8 cellular contexts compared by ENCODE assay signal in the genomic region with DNA sequence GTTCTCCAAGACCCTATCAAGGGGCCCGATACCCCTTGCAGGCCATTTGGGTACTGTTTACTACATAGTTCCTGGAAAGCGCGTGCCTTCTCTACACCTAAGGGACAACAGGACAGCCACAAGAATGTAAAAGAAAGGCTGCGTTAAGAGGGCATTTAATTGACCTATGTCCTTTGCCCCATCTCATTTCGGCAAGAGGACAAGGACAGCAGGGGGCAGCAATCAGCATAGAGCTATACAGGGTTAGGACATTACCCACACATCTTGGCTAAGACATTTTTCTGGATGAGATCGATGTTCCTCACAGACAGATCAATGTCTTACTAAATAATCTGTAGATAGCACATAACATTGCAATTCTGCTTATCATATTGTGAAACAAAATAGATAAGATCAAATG. TPM values are rescaled to one million over a fixed set of nuclear protein-coding genes. Genes with fewer than 3 reads are reported as not detected.
DNase-seq lines count a peak whose midpoint lies in the region; ATAC-seq and TF ChIP-seq lines count a peak whose summit lies in the region.

No MANE protein-coding gene starts in this region.

- DNase-seq in Daoy (ENCODE audit: low read depth), result peak; percentile 17
- peak; percentile 53 for DNase-seq in KBM-7
- peak; percentile 72 for DNase-seq in activated CD4-positive, alpha-beta T cell treated with anti-CD3 and anti-CD28 coated beads for 36 hours
- DNase-seq in epithelial cell of esophagus (ENCODE audit: low read depth), result peak; percentile 49
- DNase-seq in stimulated activated CD4-positive, alpha-beta T cell treated with anti-CD3 and anti-CD28 coated beads, Interleukin-1b, Interleukin-23, amount 100 ng/mL, for 24 hours (ENCODE audit: low read depth in 4 of 4, low spot score in 1 of 4), result peak in 3 of 4 experiments; percentile 7 to 16 (median 14)
- no peak for DNase-seq in amniotic stem cell (lab: John Stamatoyannopoulos, UW)
- DNase-seq in C1 segment of cervical spinal cord (lab: John Stamatoyannopoulos, UW), result no peak

- H3K27me3 Mint-ChIP-seq in activated CD4-positive, alpha-beta T cell treated with anti-CD3 and anti-CD28 coated beads for 36 hours, result peaks cover 18% of the 10 kb centered on the region

- no peaks in the 10 kb centered on the region for H3K36me3 Mint-ChIP-seq in activated CD4-positive, alpha-beta T cell treated with anti-CD3 and anti-CD28 coated beads for 36 hours (ENCODE audit: low read depth)

- no peaks in the 10 kb centered on the region for H3K4me1 Mint-ChIP-seq in activated CD4-positive, alpha-beta T cell treated with anti-CD3 and anti-CD28 coated beads for 36 hours

- intact Hi-C loops in activated CD4-positive, alpha-beta T cell treated with anti-CD3 and anti-CD28 coated beads for 36 hours (cut with DNase I, micrococcal nuclease), result loop anchor here in 1 of 2 experiments (2.0 to 5.0 kb wide), 2 partner anchors 578 to 738 kb away; no protein-coding TSS in a partner anchor

- H3K4me3 Mint-ChIP-seq in activated CD4-positive, alpha-beta T cell treated with anti-CD3 and anti-CD28 coated beads for 36 hours, result no peak overlapping the region

- ATAC-seq in activated CD4-positive, alpha-beta T cell treated with anti-CD3 and anti-CD28 coated beads for 36 hours, result peak; percentile 55
- ATAC-seq in GM19035 (IDR thresholded peaks at IDR 0.05; ENCODE audit: unreplicated experiment), result no peak

- POLR2A ChIA-PET in activated CD4-positive, alpha-beta T cell treated with anti-CD3 and anti-CD28 coated beads for 36 hours (lab: Charles Lee), result interaction anchor here (0.6 kb wide), 1 partner anchor 599 kb away, joined by 3 read pairs; the partner anchor contains the start of gene POMP

- CTCF ChIA-PET in activated CD4-positive, alpha-beta T cell treated with anti-CD3 and anti-CD28 coated beads for 36 hours (lab: Charles Lee), result interaction anchor here (0.7 kb wide), 1 partner anchor 147 kb away, joined by 3 read pairs; no protein-coding TSS in a partner anchor

- no peaks in the 10 kb centered on the region for H3K9me3 Mint-ChIP-seq in activated CD4-positive, alpha-beta T cell treated with anti-CD3 and anti-CD28 coated beads for 36 hours (ENCODE audit: low read depth)

- peak; percentile 43 for TF ChIP-seq CTCF in epithelial cell of esophagus (IDR thresholded peaks at IDR 0.05; ENCODE audit: insufficient read depth, low read depth, low read length, missing control alignments)

- no peak overlapping the region for H3K4me3 ChIP-seq in epithelial cell of esophagus (ENCODE audit: low read length)

- H3K27ac Mint-ChIP-seq in activated CD4-positive, alpha-beta T cell treated with anti-CD3 and anti-CD28 coated beads for 36 hours, result no peak overlapping the region

- in situ Hi-C loops in KBM-7 (cut with MboI; ENCODE audit: low pct_unique_long_range_greater_than_20kb, low sequenced_read_pairs), result no loop called here

RNA-seq across cellular contexts. Expression of gene FLT3, which starts 41.2 kb away (rescaled TPM):
- 1.0 and 1.8 TPM in 2 replicates for total RNA-seq in Daoy (2014; rRNA removed; shearing (Covaris generic))
- total RNA-seq in activated CD4-positive, alpha-beta T cell treated with anti-CD3 and anti-CD28 coated beads for 36 hours, result under 1 TPM; 0.09 to 0.12 TPM

Comparison
In these comparisons a context has a peak if more than half of its experiments do, and no peak if none do; other contexts are left out.
1. DNase-seq: peak in Daoy (single experiment), KBM-7 (single experiment), activated CD4-positive, alpha-beta T cell treated with anti-CD3 and anti-CD28 coated beads for 36 hours (single experiment), epithelial cell of esophagus (single experiment) and stimulated activated CD4-positive, alpha-beta T cell treated with anti-CD3 and anti-CD28 coated beads, Interleukin-1b, Interleukin-23, amount 100 ng/mL, for 24 hours (3 of 4); none in amniotic stem cell (single experiment) and C1 segment of cervical spinal cord (0 of 14).